In genomic region chrX:97968376-97969104, GRCh38 we compare ENCODE assay signal across 1 cellular context.
TF ChIP-seq lines count a peak whose summit lies in the region.

No MANE protein-coding gene starts in this region.

TF ChIP-seq in WTC11, 78 proteins besides CTCF, POLR2A, EP300 and RAD21 (continued from another document):
- TF ChIP-seq PREB (CRISPR knock-in tag; IDR thresholded peaks at IDR 0.05; ENCODE audit: borderline replicate concordance) (no peak), FOXJ3 (CRISPR knock-in tag; IDR thresholded peaks at IDR 0.05; ENCODE audit: borderline replicate concordance) (no peak), ZNF416 (CRISPR knock-in tag; IDR thresholded peaks at IDR 0.05) (no peak), ATF3 (CRISPR knock-in tag; conservative IDR thresholded peaks at IDR 0.05) (no peak)
